In genomic region chrX:17542123-17542522, GRCh38 we compare ENCODE assay signal across 22 cellular contexts.
DNase-seq lines count a peak whose midpoint lies in the region; ATAC-seq and TF ChIP-seq lines count a peak whose summit lies in the region.
"Had no signal": no experiment of that assay in that cellular context is flagged by ENCODE, and none has a peak within 500 bp of the region (broad histone marks: within the 10 kb centered on the region; RNA-seq: fewer than 3 reads in every experiment).

No MANE protein-coding gene starts in this region.

- H3K27ac ChIP-seq in heart left ventricle: no peak overlapping the region
- H3K27ac ChIP-seq in left ventricle myocardium inferior (replicated peaks): no peak overlapping the region
- H3K27ac ChIP-seq in prostate gland: no peak overlapping the region
- H3K27ac ChIP-seq in Peyer's patch: no peak overlapping the region
- no peak overlapping the region for H3K27ac ChIP-seq in esophagus muscularis mucosa (replicated peaks in 1 of 4)
- H3K27ac ChIP-seq: A549, SK-N-MC had no signal

- H3K4me3 ChIP-seq in heart left ventricle (no peak overlapping the region), left ventricle myocardium inferior (no peak overlapping the region), prostate gland (no peak overlapping the region), Peyer's patch (no peak overlapping the region), MG63 (no peak overlapping the region), esophagus muscularis mucosa (no peak overlapping the region)
- H3K4me3 ChIP-seq: A549, SK-N-MC had no signal

- WGBS in heart left ventricle, 4 donors: 43 to 49% (median 44%) methylated on average over 3 of the region's 3 CpGs
- 17% methylated on average over 1 of the region's 3 CpGs for WGBS in prostate gland
- WGBS in esophagus muscularis mucosa: 50% methylated on average over 1 of the region's 3 CpGs

- ATAC-seq in heart left ventricle (peak in 3 of 4 donors; percentile 50 to 69 (median 65)), HG03439 (IDR thresholded peaks at IDR 0.05; ENCODE audit: unreplicated experiment) (no peak)
- ATAC-seq: A549, HCT116 had no signal

- TF ChIP-seq CTCF in heart left ventricle (IDR thresholded peaks at IDR 0.05) (no peak), left ventricle myocardium inferior (IDR thresholded peaks at IDR 0.05; ENCODE audit: borderline replicate concordance) (no peak), prostate gland (IDR thresholded peaks at IDR 0.05) (no peak), Peyer's patch (IDR thresholded peaks at IDR 0.05) (no peak), esophagus muscularis mucosa (IDR thresholded peaks at IDR 0.05) (no peak)

- intact Hi-C loops in heart left ventricle (cut with DNase I) (no loop called here), left ventricle myocardium inferior (cut with micrococcal nuclease) (no loop called here), prostate gland (cut with DNase I) (no loop called here), esophagus muscularis mucosa (cut with DNase I) (no loop called here)

- H3K4me1 ChIP-seq in heart left ventricle (no peaks in the 10 kb centered on the region), left ventricle myocardium inferior (no peaks in the 10 kb centered on the region), prostate gland (replicated peaks) (no peaks in the 10 kb centered on the region), Peyer's patch (no peaks in the 10 kb centered on the region), esophagus muscularis mucosa (peaks cover 0 to 9% (median 3%) of the 10 kb centered on the region in 4 donors)

- H3K27me3 ChIP-seq in heart left ventricle (peaks cover 0 to 10% (median 0%) of the 10 kb centered on the region in 9 donors), left ventricle myocardium inferior (ENCODE audit: low read depth) (no peaks in the 10 kb centered on the region), prostate gland (replicated peaks; ENCODE audit: insufficient read depth) (no peaks in the 10 kb centered on the region), Peyer's patch (no peaks in the 10 kb centered on the region), MG63 (no peaks in the 10 kb centered on the region), esophagus muscularis mucosa (no peaks in the 10 kb centered on the region)

- H3K36me3 ChIP-seq in heart left ventricle (no peaks in the 10 kb centered on the region), left ventricle myocardium inferior (no peaks in the 10 kb centered on the region), prostate gland (no peaks in the 10 kb centered on the region), Peyer's patch (no peaks in the 10 kb centered on the region), MG63 (no peaks in the 10 kb centered on the region), esophagus muscularis mucosa (no peaks in the 10 kb centered on the region)

- TF ChIP-seq EP300 in esophagus muscularis mucosa (IDR thresholded peaks at IDR 0.05): no peak

- H3K9me3 ChIP-seq in heart left ventricle: peaks cover 0 to 6% (median 0%) of the 10 kb centered on the region in 12 donors
- H3K9me3 ChIP-seq in left ventricle myocardium inferior (replicated peaks): no peaks in the 10 kb centered on the region
- no peaks in the 10 kb centered on the region for H3K9me3 ChIP-seq in prostate gland
- no peaks in the 10 kb centered on the region for H3K9me3 ChIP-seq in Peyer's patch
- H3K9me3 ChIP-seq in MG63: no peaks in the 10 kb centered on the region
- peaks cover 0 to 5% (median 0%) of the 10 kb centered on the region in 4 donors for H3K9me3 ChIP-seq in esophagus muscularis mucosa
- H3K9me3 ChIP-seq: A549 had no signal

- TF ChIP-seq POLR2A in heart left ventricle (IDR thresholded peaks at IDR 0.05) (no peak), prostate gland (IDR thresholded peaks at IDR 0.05) (no peak), Peyer's patch (IDR thresholded peaks at IDR 0.05) (no peak), esophagus muscularis mucosa (IDR thresholded peaks at IDR 0.05; ENCODE audit: low read depth) (no peak)

- DNase-seq in heart left ventricle (peak in 2 of 5 donors; percentile 40 to 45), left ventricle myocardium inferior (no peak), cerebellum (ENCODE audit: low spot score) (peak; percentile 69), prostate gland (ENCODE audit: low spot score) (peak; percentile 27), Peyer's patch (no peak), MG63 (no peak), esophagus muscularis mucosa (ENCODE audit: extremely low spot score) (no peak)
- DNase-seq: CD4-positive, alpha-beta T cell; COR-L47; DMS79; MV-4-11; NCI-H1694 treated with DMSO at 0.1 percent for 48 hours; NCI-H2107; NCI-H2227 treated with DMSO at 0.1 percent for 48 hours; NCI-H524 treated with DMSO at 0.1 percent for 48 hours; NCI-H82; OCI-M1; SHP77 treated with DMSO at 0.1 percent for 48 hours had no signal

Comparison
In these comparisons a context has a peak if more than half of its experiments do, and no peak if none do; other contexts are left out.
1. DNase-seq: peak in cerebellum (single experiment) and prostate gland (single experiment); none in left ventricle myocardium inferior (single experiment), Peyer's patch (0 of 3), MG63 (single experiment) and esophagus muscularis mucosa (single experiment).